ENCODE assay signal across 23 cellular contexts in genomic region chr5:16978296-16978695, GRCh38. TPM values are rescaled to one million over a fixed set of nuclear protein-coding genes. Genes with fewer than 3 reads are reported as not detected.
DNase-seq lines count a peak whose midpoint lies in the region; ATAC-seq, FAIRE-seq and TF ChIP-seq lines count a peak whose summit lies in the region.
"Had no signal": no experiment of that assay in that cellular context is flagged by ENCODE, and none has a peak within 500 bp of the region (broad histone marks: within the 10 kb centered on the region; RNA-seq: fewer than 3 reads in every experiment).

No MANE protein-coding gene starts in this region.

- H3K4me1 ChIP-seq in HepG2 (ENCODE audit: insufficient read depth, low read length) (peaks cover 5% of the 10 kb centered on the region), right lobe of liver (no peaks in the 10 kb centered on the region), PC-3 (ENCODE audit: insufficient read depth, low read length) (no peaks in the 10 kb centered on the region)
- H3K4me1 ChIP-seq: Caco-2 had no signal

- FAIRE-seq in HepG2 (lab: Jason Lieb, UNC), result no peak
- FAIRE-seq: A204.1, D721Med, G401.6, GM12891, GM19239 had no signal

- peak overlapping the region; percentile 67 for H3K27ac Mint-ChIP-seq in central memory CD8-positive, alpha-beta T cell (ENCODE audit: low read depth)
- H3K27ac Mint-ChIP-seq in activated T-cell treated with anti-CD3 and anti-CD28 coated beads, Interleukin-2, amount 50 U/mL, for 72 hours, result no peak overlapping the region
- H3K27ac Mint-ChIP-seq: B cell; CD4-positive, alpha-beta T cell; CD8-positive, alpha-beta T cell had no signal

- no peak overlapping the region for H3K9ac ChIP-seq in HepG2 (ENCODE audit: insufficient read depth, low read depth, low read length)
- H3K9ac ChIP-seq in PC-3 (ENCODE audit: low read length), result no peak overlapping the region
- H3K9ac ChIP-seq: BLaER1 treated with 17β-estradiol and CSF1 and Interleukin-3, amounts not matched to agents 10 nM and 100 nM had no signal

- no peaks in the 10 kb centered on the region for H3K36me3 Mint-ChIP-seq in central memory CD8-positive, alpha-beta T cell (ENCODE audit: insufficient read depth)
- H3K36me3 Mint-ChIP-seq in activated T-cell treated with anti-CD3 and anti-CD28 coated beads, Interleukin-2, amount 50 U/mL, for 72 hours (ENCODE audit: insufficient read depth in 2 of 2), result peaks cover 0 to 2% of the 10 kb centered on the region in 2 donors
- H3K36me3 Mint-ChIP-seq: CD8-positive, alpha-beta T cell had no signal

- TF ChIP-seq POLR2A in HepG2 (IDR thresholded peaks at IDR 0.05; ENCODE audit: insufficient read depth in 1 of 2, low read depth in 2 of 2, low read length in 2 of 2), result no peak
- no peak for TF ChIP-seq POLR2A in right lobe of liver (IDR thresholded peaks at IDR 0.05)

- H2AFZ ChIP-seq in HepG2 (ENCODE audit: low read length), result no peak overlapping the region
- peak overlapping the region; percentile 18; the same call in 1 of the 2 replicates for H2AFZ ChIP-seq in PC-3 (ENCODE audit: low read length)

- H3K27ac ChIP-seq in HepG2 (ENCODE audit: extremely low read length, insufficient read depth, low read length) (no peak overlapping the region), right lobe of liver (no peak overlapping the region), PC-3 (ENCODE audit: low read length) (no peak overlapping the region)
- H3K27ac ChIP-seq: BLaER1 treated with 17β-estradiol and CSF1 and Interleukin-3, amounts not matched to agents 10 nM and 100 nM; C4-2B had no signal

- H3K4me1 Mint-ChIP-seq in central memory CD8-positive, alpha-beta T cell, result no peaks in the 10 kb centered on the region
- no peaks in the 10 kb centered on the region for H3K4me1 Mint-ChIP-seq in activated T-cell treated with anti-CD3 and anti-CD28 coated beads, Interleukin-2, amount 50 U/mL, for 72 hours (ENCODE audit: low read depth)
- H3K4me1 Mint-ChIP-seq: B cell had no signal

- TF ChIP-seq CTCF in HepG2 (CRISPR knock-in tag; IDR thresholded peaks at IDR 0.05), result no peak
- TF ChIP-seq CTCF in right lobe of liver (IDR thresholded peaks at IDR 0.05), result no peak
- no peak for TF ChIP-seq CTCF in PC-3 (conservative IDR thresholded peaks at IDR 0.05; ENCODE audit: low read depth, low read length)

- DNase-seq in HepG2 (ENCODE audit: low spot score) (no peak), right lobe of liver (no peak), PC-3 (no peak), mucosa of gallbladder (ENCODE audit: low spot score) (no peak)
- DNase-seq in central memory CD8-positive, alpha-beta T cell (ENCODE audit: low spot score in 2 of 2), result no peak
- DNase-seq in activated T-cell treated with anti-CD3 and anti-CD28 coated beads, Interleukin-2, amount 50 U/mL, for 72 hours, result no peak
- DNase-seq in stimulated activated CD4-positive, alpha-beta T cell treated with anti-CD3 and anti-CD28 coated beads, Interleukin-2, amount 100 ng/mL, for 24 hours, result no peak
- DNase-seq: 8988T; ACHN; Caco-2; Calu3; CD4-positive, alpha-beta T cell; CD8-positive, alpha-beta T cell; DMS79 treated with DMSO at 0.1 percent for 48 hours; GF-D8 had no signal

- CTCF ChIA-PET in HepG2 (lab: Yijun Ruan, JAX; ENCODE audit: low intra/inter-chr PET ratio, low total read pairs), result no interaction called here
- CTCF ChIA-PET in PC-3 (lab: Charles Lee), result no interaction called here

- POLR2A ChIA-PET in HepG2 (lab: Yijun Ruan, JAX) (no interaction called here), PC-3 (lab: Charles Lee; ENCODE audit: unreplicated experiment) (no interaction called here)

- H3K27me3 Mint-ChIP-seq in central memory CD8-positive, alpha-beta T cell, result no peaks in the 10 kb centered on the region
- no peaks in the 10 kb centered on the region for H3K27me3 Mint-ChIP-seq in activated T-cell treated with anti-CD3 and anti-CD28 coated beads, Interleukin-2, amount 50 U/mL, for 72 hours (ENCODE audit: low read depth)
- H3K27me3 Mint-ChIP-seq: B cell; CD4-positive, alpha-beta T cell had no signal

- no peak overlapping the region for H3K4me2 ChIP-seq in HepG2 (ENCODE audit: low read depth, low read length)
- no peak overlapping the region for H3K4me2 ChIP-seq in PC-3 (ENCODE audit: low read length)
- H3K4me2 ChIP-seq: BLaER1 treated with 17β-estradiol and CSF1 and Interleukin-3, amounts not matched to agents 10 nM and 100 nM had no signal

- H4K20me1 ChIP-seq in HepG2 (ENCODE audit: insufficient read depth, low read length) (no peaks in the 10 kb centered on the region), PC-3 (ENCODE audit: low read length) (no peaks in the 10 kb centered on the region)

- no peaks in the 10 kb centered on the region for H3F3A ChIP-seq in PC-3 (ENCODE audit: low read length, unreplicated experiment)

- H3K79me2 ChIP-seq in HepG2 (ENCODE audit: insufficient read depth, low read length) (no peaks in the 10 kb centered on the region), PC-3 (ENCODE audit: low read length) (no peaks in the 10 kb centered on the region)

- H3K27me3 ChIP-seq in HepG2 (ENCODE audit: control insufficient read depth in 1 of 2, insufficient read depth in 2 of 2, low read length in 2 of 2), result no peaks in the 10 kb centered on the region
- H3K27me3 ChIP-seq in right lobe of liver, result no peaks in the 10 kb centered on the region
- H3K27me3 ChIP-seq in PC-3 (ENCODE audit: low read length), result no peaks in the 10 kb centered on the region

- TF ChIP-seq EP300 in HepG2 (IDR thresholded peaks at IDR 0.05; ENCODE audit: low read depth in 2 of 2, low read length in 2 of 2) (no peak), HepG2 (CRISPR knock-in tag; IDR thresholded peaks at IDR 0.05; ENCODE audit: borderline replicate concordance) (no peak)

- BruUV-seq in HepG2 (replicated peaks; lab: Mats Ljungman, UMichigan) (no TSS peak), PC-3 (replicated peaks; lab: Mats Ljungman, UMichigan) (no TSS peak)

- H3K9me3 Mint-ChIP-seq in central memory CD8-positive, alpha-beta T cell, result peaks cover 9% of the 10 kb centered on the region
- H3K9me3 Mint-ChIP-seq in activated T-cell treated with anti-CD3 and anti-CD28 coated beads, Interleukin-2, amount 50 U/mL, for 72 hours, result peaks cover 0 to 2% of the 10 kb centered on the region in 2 donors
- H3K9me3 Mint-ChIP-seq: CD4-positive, alpha-beta T cell; CD8-positive, alpha-beta T cell had no signal

- H3K36me3 ChIP-seq in HepG2 (replicated peaks in 1 of 2; ENCODE audit: control insufficient read depth in 1 of 2, insufficient read depth in 2 of 2, low read length in 2 of 2), result no peaks in the 10 kb centered on the region
- H3K36me3 ChIP-seq in right lobe of liver, result no peaks in the 10 kb centered on the region
- H3K36me3 ChIP-seq in PC-3 (ENCODE audit: low read depth, low read length), result no peaks in the 10 kb centered on the region
- H3K36me3 ChIP-seq: BLaER1 treated with 17β-estradiol and CSF1 and Interleukin-3, amounts not matched to agents 10 nM and 100 nM had no signal

- in situ Hi-C loops in HepG2 (cut with HindIII; ENCODE audit: extremely low pct_ligation_motif_present, low pct_unique_long_range_greater_than_20kb), result no loop called here

- H3K4me3 Mint-ChIP-seq in central memory CD8-positive, alpha-beta T cell, result no peak overlapping the region
- H3K4me3 Mint-ChIP-seq in activated T-cell treated with anti-CD3 and anti-CD28 coated beads, Interleukin-2, amount 50 U/mL, for 72 hours, result no peak overlapping the region
- H3K4me3 Mint-ChIP-seq: B cell; CD4-positive, alpha-beta T cell; CD8-positive, alpha-beta T cell had no signal

- H3K9me3 ChIP-seq in HepG2 (ENCODE audit: low read length), result no peaks in the 10 kb centered on the region
- no peaks in the 10 kb centered on the region for H3K9me3 ChIP-seq in right lobe of liver
- H3K9me3 ChIP-seq in PC-3 (ENCODE audit: low read length), result no peaks in the 10 kb centered on the region
- H3K9me3 ChIP-seq: BLaER1 treated with 17β-estradiol and CSF1 and Interleukin-3, amounts not matched to agents 10 nM and 100 nM; Caco-2 had no signal

- H3K4me3 ChIP-seq in HepG2 (replicated peaks in 1 of 3; ENCODE audit: insufficient read depth in 1 of 3, low read depth in 2 of 3, low read length in 3 of 3), result no peak overlapping the region
- no peak overlapping the region for H3K4me3 ChIP-seq in right lobe of liver
- no peak overlapping the region for H3K4me3 ChIP-seq in PC-3 (ENCODE audit: low read length)
- H3K4me3 ChIP-seq: BLaER1 treated with 17β-estradiol and CSF1 and Interleukin-3, amounts not matched to agents 10 nM and 100 nM had no signal

- no peaks in the 10 kb centered on the region for H3K9me2 ChIP-seq in PC-3 (replicated peaks; ENCODE audit: low read length)

- intact Hi-C loops in HepG2 (cut with micrococcal nuclease; ENCODE audit: unreplicated experiment) (no loop called here), right lobe of liver (cut with DNase I) (no loop called here), PC-3 (cut with micrococcal nuclease) (no loop called here)

- TF ChIP-seq RAD21 in HepG2 (CRISPR knock-in tag; IDR thresholded peaks at IDR 0.05), result no peak

- ATAC-seq in HepG2 (no peak), right lobe of liver (no peak), PC-3 (no peak)
- no peak for ATAC-seq in central memory CD8-positive, alpha-beta T cell (replicated peaks; ENCODE audit: extremely low read depth, poor library complexity, severe bottlenecking)
- ATAC-seq in activated T-cell treated with anti-CD3 and anti-CD28 coated beads, Interleukin-2, amount 50 U/mL, for 72 hours (replicated peaks in 1 of 2), result no peak
- ATAC-seq: CD8-positive, alpha-beta T cell had no signal

RNA-seq across cellular contexts. Expression of gene MYO10, which starts 42.2 kb away (rescaled TPM):
- total RNA-seq in HepG2 (2016; rRNA removed; fragmentation: Illumina TruSeq; extraction: Trizol), result 14.0 and 14.8 TPM in 2 replicates
- 0.71 and 1.1 TPM in 2 replicates for total RNA-seq in HepG2 (2016; cell fraction: cytosol; rRNA removed; fragmentation: Illumina TruSeq; extraction: Trizol; ENCODE audit: low read depth)
- 12.7 and 14.5 TPM in 2 replicates for total RNA-seq in HepG2 (2016; cell fraction: insoluble cytoplasmic fraction; rRNA removed; fragmentation: Illumina TruSeq; extraction: Trizol)
- total RNA-seq in HepG2 (2016; cell fraction: membrane; rRNA removed; fragmentation: Illumina TruSeq; extraction: Trizol), result 2.1 and 2.5 TPM in 2 replicates
- 13.7 and 14.0 TPM in 2 replicates for total RNA-seq in HepG2 (2016; cell fraction: nucleus; rRNA removed; fragmentation: Illumina TruSeq; extraction: Trizol)
- polyA plus RNA-seq in HepG2 (2011; rRNA removed), result 4.5 and 6.2 TPM in 2 replicates
- polyA plus RNA-seq in HepG2 (2011; cell fraction: cytosol; rRNA removed), result 4.8 and 5.4 TPM in 2 replicates
- 9.9 and 11.4 TPM in 2 replicates for polyA plus RNA-seq in HepG2 (2011; cell fraction: nucleus; rRNA removed)
- 16.8 and 17.6 TPM in 2 replicates for polyA plus RNA-seq in HepG2 (2012)
- 0.22 and 0.27 TPM in 2 replicates for polyA plus RNA-seq in HepG2 (2016; cell fraction: cytosol; fragmentation: Illumina TruSeq; extraction: Trizol; ENCODE audit: low read depth)
- polyA plus RNA-seq in HepG2 (2016; cell fraction: insoluble cytoplasmic fraction; fragmentation: Illumina TruSeq; extraction: Trizol; ENCODE audit: low read depth), result 8.5 and 10.2 TPM in 2 replicates
- 0.73 and 0.76 TPM in 2 replicates for polyA plus RNA-seq in HepG2 (2016; cell fraction: membrane; fragmentation: Illumina TruSeq; extraction: Trizol; ENCODE audit: low read depth)
- 10.0 and 10.4 TPM in 2 replicates for polyA plus RNA-seq in HepG2 (2016; cell fraction: nucleus; fragmentation: Illumina TruSeq; extraction: Trizol; ENCODE audit: insufficient read depth, low read depth)
- polyA minus RNA-seq in HepG2 (2011; rRNA and poly(A)+ RNA removed; ENCODE audit: low replicate concordance), result 16.0 and 20.3 TPM in 2 replicates
- 9.8 and 12.3 TPM in 2 replicates for polyA minus RNA-seq in HepG2 (2011; cell fraction: cytosol; rRNA and poly(A)+ RNA removed)
- polyA minus RNA-seq in HepG2 (2011; cell fraction: nucleus; rRNA and poly(A)+ RNA removed), result 23.9 and 27.7 TPM in 2 replicates
- 10 to 100 TPM in 2 of 6 experiments, 1 to 10 TPM in 4; 3.9 to 13.1 (median 6.9) TPM for total RNA-seq in right lobe of liver
- 52.3 and 72.3 TPM in 2 replicates for total RNA-seq in PC-3 (2014; rRNA removed)
- total RNA-seq in activated T-cell treated with anti-CD3 and anti-CD28 coated beads, Interleukin-2, amount 50 U/mL, for 72 hours, result under 1 TPM; 0.43 to 0.97 TPM
- total RNA-seq in mucosa of gallbladder, result 16.2 TPM
- total RNA-seq: B cell; CD4-positive, alpha-beta T cell; CD8-positive, alpha-beta T cell had no signal
